In genomic region chr15:26804063-26804804, GRCh38 we compare ENCODE assay signal across 32 cellular contexts. TPM values are rescaled to one million over a fixed set of nuclear protein-coding genes. Genes with fewer than 3 reads are reported as not detected.
"Had no signal": no experiment of that assay in that cellular context is flagged by ENCODE, and none has a peak within 500 bp of the region (broad histone marks: within the 10 kb centered on the region; RNA-seq: fewer than 3 reads in every experiment).

No MANE protein-coding gene starts in this region.

- DNase-seq: activated B cell treated with CpG ODN at 0.5 μM for 24 hours; activated CD4-positive, alpha-beta T cell treated with anti-CD3 and anti-CD28 coated beads, Interleukin-2, amount 50 U/mL, for 1 hour; activated CD8-positive, alpha-beta T cell treated with anti-CD3 and anti-CD28 coated beads for 36 hours; activated gamma-delta T cell treated with Interleukin-2 at 50 U/mL for 16 hours; activated naive CD8-positive, alpha-beta T cell treated with anti-CD3 and anti-CD28 coated beads, Interleukin-2, amount 50 U/mL, for 24 hours; activated T-cell treated with anti-CD3 and anti-CD28 coated beads, Interleukin-2, amount 50 U/mL, for 4 hours; amygdala; central memory CD4-positive, alpha-beta T cell; dermis blood vessel endothelial cell; effector CD4-positive, alpha-beta T cell; esophagus squamous epithelium; foreskin melanocyte; islet precursor cell; left ventricle myocardium inferior; mucosa of descending colon; naive B cell; occipital lobe; right cardiac atrium; stimulated activated CD4-positive, alpha-beta T cell treated with anti-CD3 and anti-CD28 coated beads, Interleukin-12 subunit alpha, Interleukin-12 subunit beta, amount 100 ng/mL, for 4 hours; stimulated activated CD4-positive, alpha-beta T cell treated with anti-CD3 and anti-CD28 coated beads, Interleukin-4, amount 100 ng/mL, for 1 hour; stimulated activated naive CD8-positive, alpha-beta T cell treated with anti-CD3 and anti-CD28 coated beads, Interleukin-15, Interleukin-2, amounts not matched to agents 100 U/mL and 50 U/mL, for 24 hours; T-helper 2 cell; testis; transverse colon had no signal

- H3K4me3 ChIP-seq: breast epithelium, esophagus squamous epithelium, left ventricle myocardium inferior, lung, mucosa of descending colon, skin epidermis, testis, transverse colon had no signal

- ATAC-seq: activated CD8-positive, alpha-beta T cell treated with anti-CD3 and anti-CD28 coated beads for 36 hours; activated naive CD8-positive, alpha-beta T cell treated with anti-CD3 and anti-CD28 coated beads, Interleukin-2, amount 50 U/mL, for 24 hours; activated T-cell treated with anti-CD3 and anti-CD28 coated beads, Interleukin-2, amount 50 U/mL, for 4 hours; activated T-helper 17 cell treated with anti-CD3 and anti-CD28 coated beads, Interleukin-2, amount 50 U/mL, for 72 hours; mucosa of descending colon; right cardiac atrium; stimulated activated naive CD8-positive, alpha-beta T cell treated with anti-CD3 and anti-CD28 coated beads, Interleukin-15, Interleukin-2, amounts not matched to agents 100 U/mL and 50 U/mL, for 24 hours had no signal

- H3K4me3 Mint-ChIP-seq: activated B cell treated with CpG ODN at 0.5 μM for 24 hours; activated CD8-positive, alpha-beta T cell treated with anti-CD3 and anti-CD28 coated beads for 36 hours; activated naive CD4-positive, alpha-beta T cell treated with anti-CD3 and anti-CD28 coated beads, Interleukin-2, amount 50 U/mL, for 24 hours; activated naive CD8-positive, alpha-beta T cell treated with anti-CD3 and anti-CD28 coated beads, Interleukin-2, amount 50 U/mL, for 24 hours; activated T-cell treated with anti-CD3 and anti-CD28 coated beads, Interleukin-2, amount 50 U/mL, for 4 hours; activated T-helper 17 cell treated with anti-CD3 and anti-CD28 coated beads, Interleukin-2, amount 50 U/mL, for 72 hours; naive B cell had no signal

- H2AFZ ChIP-seq: parathyroid adenoma had no signal

- H3K27ac ChIP-seq: breast epithelium, epithelial cell of prostate, esophagus squamous epithelium, left ventricle myocardium inferior, parathyroid adenoma, skin epidermis, testis, transverse colon had no signal

- H3K27ac Mint-ChIP-seq: activated B cell treated with CpG ODN at 0.5 μM for 24 hours; activated CD8-positive, alpha-beta T cell treated with anti-CD3 and anti-CD28 coated beads for 36 hours; activated naive CD4-positive, alpha-beta T cell treated with anti-CD3 and anti-CD28 coated beads, Interleukin-2, amount 50 U/mL, for 24 hours; activated naive CD8-positive, alpha-beta T cell treated with anti-CD3 and anti-CD28 coated beads, Interleukin-2, amount 50 U/mL, for 24 hours; activated T-helper 17 cell treated with anti-CD3 and anti-CD28 coated beads, Interleukin-2, amount 50 U/mL, for 72 hours; naive B cell had no signal

- FAIRE-seq: endometrium had no signal

- H3K27me3 Mint-ChIP-seq: activated B cell treated with CpG ODN at 0.5 μM for 24 hours; activated CD8-positive, alpha-beta T cell treated with anti-CD3 and anti-CD28 coated beads for 36 hours; activated naive CD4-positive, alpha-beta T cell treated with anti-CD3 and anti-CD28 coated beads, Interleukin-2, amount 50 U/mL, for 24 hours; activated naive CD8-positive, alpha-beta T cell treated with anti-CD3 and anti-CD28 coated beads, Interleukin-2, amount 50 U/mL, for 24 hours; activated T-helper 17 cell treated with anti-CD3 and anti-CD28 coated beads, Interleukin-2, amount 50 U/mL, for 72 hours had no signal

- H3K36me3 ChIP-seq: breast epithelium, esophagus squamous epithelium, left ventricle myocardium inferior, transverse colon had no signal

- H3K9me3 Mint-ChIP-seq: activated B cell treated with CpG ODN at 0.5 μM for 24 hours; activated CD8-positive, alpha-beta T cell treated with anti-CD3 and anti-CD28 coated beads for 36 hours had no signal

- H3K79me2 ChIP-seq: parathyroid adenoma had no signal

- H3K9me3 ChIP-seq: breast epithelium, left ventricle myocardium inferior, testis, transverse colon had no signal

- H3K4me1 ChIP-seq: breast epithelium, esophagus squamous epithelium, parathyroid adenoma, testis, transverse colon had no signal

- H3K27me3 ChIP-seq: breast epithelium, esophagus squamous epithelium, testis, transverse colon had no signal

- H3K4me1 Mint-ChIP-seq: activated B cell treated with CpG ODN at 0.5 μM for 24 hours; activated naive CD4-positive, alpha-beta T cell treated with anti-CD3 and anti-CD28 coated beads, Interleukin-2, amount 50 U/mL, for 24 hours; activated naive CD8-positive, alpha-beta T cell treated with anti-CD3 and anti-CD28 coated beads, Interleukin-2, amount 50 U/mL, for 24 hours; activated T-helper 17 cell treated with anti-CD3 and anti-CD28 coated beads, Interleukin-2, amount 50 U/mL, for 72 hours; naive B cell had no signal

- H3K36me3 Mint-ChIP-seq: activated naive CD4-positive, alpha-beta T cell treated with anti-CD3 and anti-CD28 coated beads, Interleukin-2, amount 50 U/mL, for 24 hours; naive B cell had no signal

- H3K9ac ChIP-seq: parathyroid adenoma had no signal

RNA-seq across cellular contexts. Expression of gene GABRB3, which starts 31.4 kb away (rescaled TPM):
- total RNA-seq: activated B cell treated with CpG ODN at 0.5 μM for 24 hours had no signal
